Comparison of ENCODE assay signal across 20 cellular contexts in the genomic region with DNA sequence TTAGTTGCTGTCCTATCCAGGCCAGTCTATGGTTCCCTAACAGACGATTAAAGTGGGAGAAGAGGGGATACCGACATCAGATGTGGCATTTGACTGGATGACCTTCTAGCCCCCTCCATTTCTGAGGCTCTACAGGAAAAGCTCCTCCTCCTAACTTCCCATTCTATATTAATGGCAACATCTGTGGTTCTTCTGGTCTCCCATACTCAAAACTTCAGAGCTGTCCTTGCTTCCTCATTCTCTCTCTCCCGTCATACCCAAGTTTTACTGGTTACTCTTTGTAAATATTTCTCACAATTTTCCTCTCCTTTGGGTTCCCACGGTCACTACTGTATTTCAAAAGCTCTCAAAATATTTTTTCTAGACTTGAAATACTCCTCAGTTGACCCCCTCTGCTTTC. TPM values are rescaled to one million over a fixed set of nuclear protein-coding genes. Genes with fewer than 3 reads are reported as not detected.
DNase-seq lines count a peak whose midpoint lies in the region; ATAC-seq and TF ChIP-seq lines count a peak whose summit lies in the region.
"Had no signal": no experiment of that assay in that cellular context is flagged by ENCODE, and none has a peak within 500 bp of the region (broad histone marks: within the 10 kb centered on the region; RNA-seq: fewer than 3 reads in every experiment).

No MANE protein-coding gene starts in this region.

- peaks cover 97% of the 10 kb centered on the region for H3K4me1 ChIP-seq in CD8-positive, alpha-beta memory T cell (ENCODE audit: insufficient read depth, low read length)
- peaks cover 6% of the 10 kb centered on the region for H3K4me1 ChIP-seq in lower lobe of right lung
- H3K4me1 ChIP-seq: ascending aorta, esophagus squamous epithelium had no signal

- no peak for TF ChIP-seq CTCF in lower lobe of right lung (IDR thresholded peaks at IDR 0.05)

- H3K4me3 Mint-ChIP-seq in T-helper 1 cell treated with Interleukin-12 subunit alpha and Interleukin-12 subunit beta and Interleukin-4 antibody, amounts not matched to agents 30 μg/mL and 1 μg/mL, for 36 hours, result no peak overlapping the region
- peak overlapping the region in 6 of 7 donors; percentile 30 to 63 (median 46) for H3K4me3 Mint-ChIP-seq in CD8-positive, alpha-beta memory T cell
- H3K4me3 Mint-ChIP-seq in activated naive CD8-positive, alpha-beta T cell treated with anti-CD3 and anti-CD28 coated beads, Interleukin-2, amount 50 U/mL, for 24 hours, result no peak overlapping the region
- H3K4me3 Mint-ChIP-seq: nephron progenitor cell had no signal

- peak overlapping the region; percentile 26 for H3K27ac Mint-ChIP-seq in T-helper 1 cell treated with Interleukin-12 subunit alpha and Interleukin-12 subunit beta and Interleukin-4 antibody, amounts not matched to agents 30 μg/mL and 1 μg/mL, for 36 hours
- H3K27ac Mint-ChIP-seq in CD8-positive, alpha-beta memory T cell, result peak overlapping the region; percentile 69 to 96 (median 92)
- H3K27ac Mint-ChIP-seq in activated naive CD8-positive, alpha-beta T cell treated with anti-CD3 and anti-CD28 coated beads, Interleukin-2, amount 50 U/mL, for 24 hours, result peak overlapping the region; percentile 65
- H3K27ac Mint-ChIP-seq: nephron progenitor cell had no signal

- no peak for ATAC-seq in activated naive CD8-positive, alpha-beta T cell treated with anti-CD3 and anti-CD28 coated beads, Interleukin-2, amount 50 U/mL, for 24 hours
- ATAC-seq in lower lobe of right lung, result no peak
- ATAC-seq in HG03432 (IDR thresholded peaks at IDR 0.05; ENCODE audit: unreplicated experiment), result no peak
- ATAC-seq: left cardiac atrium, SK-N-SH treated with all-trans-retinoic acid at 6 μM for 48 hours had no signal

- H3K27me3 ChIP-seq in CD8-positive, alpha-beta memory T cell (ENCODE audit: insufficient read depth, low read length, poor library complexity, severe bottlenecking), result no peaks in the 10 kb centered on the region
- no peaks in the 10 kb centered on the region for H3K27me3 ChIP-seq in lower lobe of right lung (ENCODE audit: low read depth)
- H3K27me3 ChIP-seq: ascending aorta, esophagus squamous epithelium had no signal

- CTCF ChIA-PET in CD8-positive, alpha-beta memory T cell (lab: Charles Lee), result interaction anchor here (0.7 to 10.3 kb wide), 4 partner anchors 26 to 105 kb away, joined by 3 to 165 read pairs (median 4); a partner anchor contains a TSS

- DNase-seq in T-helper 1 cell (no peak), SIG-M5 (lab: John Stamatoyannopoulos, UW) (peak; percentile 25), lower lobe of right lung (no peak)
- DNase-seq in CD8-positive, alpha-beta memory T cell, result no peak
- no peak for DNase-seq in activated naive CD8-positive, alpha-beta T cell treated with anti-CD3 and anti-CD28 coated beads, Interleukin-2, amount 50 U/mL, for 24 hours
- no peak for DNase-seq in stimulated activated CD4-positive, alpha-beta T cell treated with anti-CD3 and anti-CD28 coated beads, Interleukin-15, amount 100 ng/mL, for 24 hours
- DNase-seq: cerebellar nuclear complex, esophagus squamous epithelium, GM23248, Karpas-422, left cardiac atrium, NCI-H1417 treated with DMSO at 0.1 percent for 48 hours, NCI-H2171, nephron progenitor cell had no signal

- H3K27me3 Mint-ChIP-seq in T-helper 1 cell treated with Interleukin-12 subunit alpha and Interleukin-12 subunit beta and Interleukin-4 antibody, amounts not matched to agents 30 μg/mL and 1 μg/mL, for 36 hours (ENCODE audit: low read depth), result no peaks in the 10 kb centered on the region
- no peaks in the 10 kb centered on the region for H3K27me3 Mint-ChIP-seq in CD8-positive, alpha-beta memory T cell
- H3K27me3 Mint-ChIP-seq in activated naive CD8-positive, alpha-beta T cell treated with anti-CD3 and anti-CD28 coated beads, Interleukin-2, amount 50 U/mL, for 24 hours, result no peaks in the 10 kb centered on the region

- H3K9me3 ChIP-seq in CD8-positive, alpha-beta memory T cell (ENCODE audit: low read length), result no peaks in the 10 kb centered on the region
- H3K9me3 ChIP-seq in lower lobe of right lung, result no peaks in the 10 kb centered on the region
- H3K9me3 ChIP-seq: ascending aorta, esophagus squamous epithelium had no signal

- no peak overlapping the region for H3K4me3 ChIP-seq in CD8-positive, alpha-beta memory T cell (ENCODE audit: low read length)
- no peak overlapping the region for H3K4me3 ChIP-seq in lower lobe of right lung
- H3K4me3 ChIP-seq: ascending aorta, esophagus squamous epithelium, GM23248 had no signal

- H3K27ac ChIP-seq in CD8-positive, alpha-beta memory T cell (ENCODE audit: low read depth, low read length), result no peak overlapping the region
- H3K27ac ChIP-seq in lower lobe of right lung, result no peak overlapping the region
- H3K27ac ChIP-seq: 22Rv1, ascending aorta, esophagus squamous epithelium, GM23248 had no signal

- peaks cover 60% of the 10 kb centered on the region for H3K4me1 Mint-ChIP-seq in T-helper 1 cell treated with Interleukin-12 subunit alpha and Interleukin-12 subunit beta and Interleukin-4 antibody, amounts not matched to agents 30 μg/mL and 1 μg/mL, for 36 hours (ENCODE audit: low read depth)
- H3K4me1 Mint-ChIP-seq in CD8-positive, alpha-beta memory T cell, result peaks cover 0 to 73% (median 71%) of the 10 kb centered on the region in 3 donors
- H3K4me1 Mint-ChIP-seq in activated naive CD8-positive, alpha-beta T cell treated with anti-CD3 and anti-CD28 coated beads, Interleukin-2, amount 50 U/mL, for 24 hours, result peaks cover 70% of the 10 kb centered on the region
- H3K4me1 Mint-ChIP-seq: nephron progenitor cell had no signal

- POLR2A ChIA-PET in CD8-positive, alpha-beta memory T cell (lab: Charles Lee), result interaction anchor here (1.3 to 6.5 kb wide), 3 partner anchors 30 to 57 kb away, joined by 3 to 125 read pairs (median 28); a partner anchor contains a TSS

- H3K36me3 Mint-ChIP-seq in T-helper 1 cell treated with Interleukin-12 subunit alpha and Interleukin-12 subunit beta and Interleukin-4 antibody, amounts not matched to agents 30 μg/mL and 1 μg/mL, for 36 hours (ENCODE audit: low read depth), result peaks cover 8% of the 10 kb centered on the region
- peaks cover 0 to 7% (median 7%) of the 10 kb centered on the region in 3 donors for H3K36me3 Mint-ChIP-seq in CD8-positive, alpha-beta memory T cell
- H3K36me3 Mint-ChIP-seq in activated naive CD8-positive, alpha-beta T cell treated with anti-CD3 and anti-CD28 coated beads, Interleukin-2, amount 50 U/mL, for 24 hours (ENCODE audit: low read depth), result peaks cover 10% of the 10 kb centered on the region

- H3K36me3 ChIP-seq in CD8-positive, alpha-beta memory T cell (ENCODE audit: insufficient read depth, low read length), result no peaks in the 10 kb centered on the region
- no peaks in the 10 kb centered on the region for H3K36me3 ChIP-seq in lower lobe of right lung
- H3K36me3 ChIP-seq: ascending aorta, esophagus squamous epithelium had no signal

- peaks cover 5% of the 10 kb centered on the region for H3K9me3 Mint-ChIP-seq in T-helper 1 cell treated with Interleukin-12 subunit alpha and Interleukin-12 subunit beta and Interleukin-4 antibody, amounts not matched to agents 30 μg/mL and 1 μg/mL, for 36 hours
- H3K9me3 Mint-ChIP-seq in CD8-positive, alpha-beta memory T cell, result no peaks in the 10 kb centered on the region
- peaks cover 4% of the 10 kb centered on the region for H3K9me3 Mint-ChIP-seq in activated naive CD8-positive, alpha-beta T cell treated with anti-CD3 and anti-CD28 coated beads, Interleukin-2, amount 50 U/mL, for 24 hours
- H3K9me3 Mint-ChIP-seq: nephron progenitor cell had no signal

- intact Hi-C loops in lower lobe of right lung (cut with DNase I), result no loop called here

RNA-seq across cellular contexts. Expression of a gene that starts 36.0 kb away (rescaled TPM):
- total RNA-seq in CD8-positive, alpha-beta memory T cell, result 100 to 1,000 TPM; 272 to 289 TPM
- polyA plus RNA-seq in CD8-positive, alpha-beta memory T cell, result 761 TPM
- total RNA-seq in lower lobe of right lung, result 168 TPM
- total RNA-seq: G401 had no signal

Comparison
In these comparisons a context has a peak if more than half of its experiments do, and no peak if none do; other contexts are left out.
1. H3K27ac Mint-ChIP-seq: peak in every context shown above with its lines; median percentile 92 in CD8-positive, alpha-beta memory T cell; 65 in activated naive CD8-positive, alpha-beta T cell treated with anti-CD3 and anti-CD28 coated beads, Interleukin-2, amount 50 U/mL, for 24 hours; 26 in T-helper 1 cell treated with Interleukin-12 subunit alpha and Interleukin-12 subunit beta and Interleukin-4 antibody, amounts not matched to agents 30 μg/mL and 1 μg/mL, for 36 hours.
2. H3K4me3 Mint-ChIP-seq: peak in CD8-positive, alpha-beta memory T cell (6 of 7); none in T-helper 1 cell treated with Interleukin-12 subunit alpha and Interleukin-12 subunit beta and Interleukin-4 antibody, amounts not matched to agents 30 μg/mL and 1 μg/mL, for 36 hours (single experiment) and activated naive CD8-positive, alpha-beta T cell treated with anti-CD3 and anti-CD28 coated beads, Interleukin-2, amount 50 U/mL, for 24 hours (single experiment).